In genomic region chr19:45075215-45076028, GRCh38 we compare ENCODE assay signal across 8 cellular contexts. TPM values are rescaled to one million over a fixed set of nuclear protein-coding genes. Genes with fewer than 3 reads are reported as not detected.
A peak's percentile ranks its signal among the peaks of the same experiment; 100 is the strongest.
DNase-seq lines count a peak whose midpoint lies in the region; ATAC-seq, FAIRE-seq and TF ChIP-seq lines count a peak whose summit lies in the region.

No MANE protein-coding gene starts in this region.

- H3K27ac ChIP-seq in Peyer's patch (peak overlapping the region; percentile 84 to 95 (median 90)), K562 (ENCODE audit: extremely low read depth, low read depth, low read length) (peak overlapping the region; percentile 79)

- H3K9me1 ChIP-seq in K562 (ENCODE audit: control insufficient read depth, insufficient read depth, low read length) = no peaks in the 10 kb centered on the region

- TF ChIP-seq EP300 in K562 (IDR thresholded peaks at IDR 0.05; ENCODE audit: low read length) = no peak

- intact Hi-C loops in K562 (cut with micrococcal nuclease) = no loop called here

- H3K4me2 ChIP-seq in K562 (ENCODE audit: insufficient read depth, low read length) = peak overlapping the region; percentile 74

- BruUV-seq in K562 (replicated peaks; lab: Mats Ljungman, UMichigan) = no TSS peak

- no peaks in the 10 kb centered on the region for H3K27me3 ChIP-seq in Peyer's patch
- H3K27me3 ChIP-seq in K562 (ENCODE audit: control insufficient read depth in 2 of 2, insufficient read depth in 2 of 2, low read length in 2 of 2) = no peaks in the 10 kb centered on the region
- no peaks in the 10 kb centered on the region for H3K27me3 ChIP-seq in iPS-15b (ENCODE audit: control insufficient read depth, insufficient read depth, low read length)

- no peaks in the 10 kb centered on the region for H3K9me3 ChIP-seq in Peyer's patch
- H3K9me3 ChIP-seq in K562 (replicated peaks; ENCODE audit: control insufficient read depth, insufficient read depth, low read depth, low read length) = no peaks in the 10 kb centered on the region
- no peaks in the 10 kb centered on the region for H3K9me3 ChIP-seq in iPS-15b (ENCODE audit: control insufficient read depth, insufficient read depth, low read length)

- POLR2A ChIA-PET in K562 (lab: Yijun Ruan, JAX) = interaction anchor here (0.6 to 0.9 kb wide), 4 partner anchors 17 to 105 kb away, joined by 3 to 5 read pairs (median 3); partner anchors contain the start of gene PPP1R37

- in situ Hi-C loops in K562 (cut with MboI) = no loop called here

- TF ChIP-seq CTCF in Peyer's patch (IDR thresholded peaks at IDR 0.05) = no peak
- no peak for TF ChIP-seq CTCF in K562 (IDR thresholded peaks at IDR 0.05 in 2 of 3, conservative IDR thresholded peaks at IDR 0.05 in 1 of 3; ENCODE audit: insufficient read depth in 2 of 3, low read depth in 1 of 3, low read length in 3 of 3)

- H3K9ac ChIP-seq in K562 (ENCODE audit: insufficient read depth in 1 of 2, low read depth in 2 of 2, low read length in 2 of 2) = peak overlapping the region; percentile 43 to 92
- peak overlapping the region; percentile 73 for H3K9ac ChIP-seq in iPS-15b (ENCODE audit: low read depth, low read length)

- TF ChIP-seq POLR2A in Peyer's patch (IDR thresholded peaks at IDR 0.05) = peak; percentile 50 to 64
- no peak for TF ChIP-seq POLR2A in K562 (conservative IDR thresholded peaks at IDR 0.05)

- WGBS in K562 (ENCODE audit: insufficient coverage, low coverage, missing lambda C conversion rate) = 0% methylated on average over 19 of the region's 26 CpGs

- CTCF ChIA-PET in K562 (lab: Yijun Ruan, JAX; ENCODE audit: low intra/inter-chr PET ratio) = interaction anchor here (0.7 kb wide), 1 partner anchor 297 kb away, joined by 3 read pairs; no protein-coding TSS in a partner anchor

- peaks cover 41% of the 10 kb centered on the region for H3K79me2 ChIP-seq in K562 (ENCODE audit: control insufficient read depth, insufficient read depth, low read length)

- H4K20me1 ChIP-seq in K562 (replicated peaks; ENCODE audit: control insufficient read depth, insufficient read depth, low read length) = 0 out of 2 replicates have a peak, but pooled peaks cover 3% of the 10 kb centered on the region

- H3K4me1 ChIP-seq in Peyer's patch (peaks cover 0 to 40% (median 17%) of the 10 kb centered on the region in 4 donors), K562 (replicated peaks in 1 of 2; ENCODE audit: control insufficient read depth in 2 of 2, insufficient read depth in 2 of 2, low read length in 2 of 2) (peaks cover 25 to 57% of the 10 kb centered on the region in 2 experiments), iPS-15b (ENCODE audit: control insufficient read depth, insufficient read depth, low read length) (peaks cover 20% of the 10 kb centered on the region)

- DNase-seq in EL (peak; percentile 56), Peyer's patch (peak; percentile 91 to 93 (median 92)), K562 (ENCODE audit: extremely low read depth in 1 of 4, low spot score in 3 of 4) (peak; percentile 83 to 92 (median 88)), skeletal muscle cell (ENCODE audit: low read depth) (no peak), NCI-H1092 treated with DMSO at 0.1 percent for 48 hours (lab: John Stamatoyannopoulos, UW) (no peak)

- peaks cover 0 to 21% (median 0%) of the 10 kb centered on the region in 3 donors for H3K36me3 ChIP-seq in Peyer's patch
- H3K36me3 ChIP-seq in K562 (ENCODE audit: control insufficient read depth, insufficient read depth, low read length) = peaks cover 34% of the 10 kb centered on the region; the same call in 2 of the 3 replicates
- H3K36me3 ChIP-seq in iPS-15b (ENCODE audit: control insufficient read depth, insufficient read depth, low read length) = peaks cover 20% of the 10 kb centered on the region

- peak; percentile 83 for FAIRE-seq in K562 (lab: Jason Lieb, UNC)

- H2AFZ ChIP-seq in K562 (ENCODE audit: low read depth, low read length) = peak overlapping the region; percentile 80

- TF ChIP-seq RAD21 in K562 (CRISPR knock-in tag; conservative IDR thresholded peaks at IDR 0.05 in 1 of 2, IDR thresholded peaks at IDR 0.05 in 1 of 2) = no peak

- ATAC-seq in GM19463 (IDR thresholded peaks at IDR 0.05; ENCODE audit: unreplicated experiment) (peak; percentile 60), HG03469 (IDR thresholded peaks at IDR 0.05; ENCODE audit: unreplicated experiment) (peak; percentile 31), K562 (peak; percentile 76)

- peak overlapping the region; percentile 60 to 84 (median 78) for H3K4me3 ChIP-seq in Peyer's patch
- H3K4me3 ChIP-seq in K562 = peak overlapping the region; percentile 77
- H3K4me3 ChIP-seq in iPS-15b (ENCODE audit: low read depth, low read length) = peak overlapping the region; percentile 88
- peak overlapping the region; percentile 47 for H3K4me3 ChIP-seq in skeletal muscle cell (ENCODE audit: low read depth, low read length)

RNA-seq across cellular contexts. Expression of gene ZNF296, which starts 0.9 kb away (rescaled TPM):
- 1 to 10 TPM in 3 of 4 donors, not detected in 1; 2.1 to 5.5 (median 5.4) TPM for total RNA-seq in Peyer's patch
- total RNA-seq in K562 (2011; cell fraction: chromatin; rRNA removed; ENCODE audit: low replicate concordance) = 0.25 and 1.9 TPM in 2 replicates
- total RNA-seq in K562 (2011; cell fraction: nucleolus; rRNA removed) = 2.4 and 3.5 TPM in 2 replicates
- total RNA-seq in K562 (2011; cell fraction: nucleoplasm; rRNA removed) = 0.92 and 1.3 TPM in 2 replicates
- total RNA-seq in K562 (2014; rRNA removed) = 1.5 and 2.7 TPM in 2 replicates
- 0.07 TPM in 1 of 2 replicates, not detected in the other for total RNA-seq in K562 (2014; rRNA removed; fragmentation: Illumina TruSeq; extraction: Trizol)
- 0.54 and 0.72 TPM in 2 replicates for total RNA-seq in K562 (2015; rRNA removed; fragmentation: Illumina TruSeq; extraction: Trizol)
- 8.8 and 10.3 TPM in 2 replicates for total RNA-seq in K562 (2021)
- 0.13 and 0.28 TPM in 2 replicates for polyA plus RNA-seq in K562 (2011; rRNA removed)
- 0.24 and 1.1 TPM in 2 replicates for polyA plus RNA-seq in K562 (2011; cell fraction: cytosol; rRNA removed)
- 0.52 and 1.4 TPM in 2 replicates for polyA plus RNA-seq in K562 (2011; cell fraction: nucleus; rRNA removed)
- polyA plus RNA-seq in K562 (2012) = 3.2 and 3.6 TPM in 2 replicates
- 0.39 and 2.0 TPM in 2 replicates for polyA plus RNA-seq in K562 (2014; fragmentation: Illumina TruSeq; extraction: Trizol)
- polyA plus RNA-seq in K562 (2014; fragmentation: Nextera tagmentation; extraction: Ambion mirVana) = under 1 TPM in 1 of 2 experiments, not detected in 1; 0.03 TPM
- polyA plus RNA-seq in K562 (2014; rRNA removed) = 2.0 and 2.4 TPM in 2 replicates
- 0.11 and 0.21 TPM in 2 replicates for polyA minus RNA-seq in K562 (2011; rRNA and poly(A)+ RNA removed)
- polyA minus RNA-seq in K562 (2011; cell fraction: cytosol; rRNA and poly(A)+ RNA removed) = 2.0 and 3.5 TPM in 2 replicates
- 0.94 and 1.00 TPM in 2 replicates for polyA minus RNA-seq in K562 (2011; cell fraction: nucleus; rRNA and poly(A)+ RNA removed)

RNA-seq across cellular contexts. Expression of gene GEMIN7, which starts 3.6 kb away (rescaled TPM):
- total RNA-seq in Peyer's patch = 10 to 100 TPM in 3 of 4 donors, not detected in 1; 28.7 to 34.2 (median 29.6) TPM
- 22.7 and 62.8 TPM in 2 replicates for total RNA-seq in K562 (2011; cell fraction: chromatin; rRNA removed; ENCODE audit: low replicate concordance)
- 37.2 and 43.2 TPM in 2 replicates for total RNA-seq in K562 (2011; cell fraction: nucleolus; rRNA removed)
- 26.5 and 32.7 TPM in 2 replicates for total RNA-seq in K562 (2011; cell fraction: nucleoplasm; rRNA removed)
- total RNA-seq in K562 (2014; rRNA removed) = 54.9 and 62.7 TPM in 2 replicates
- 31.3 and 33.0 TPM in 2 replicates for total RNA-seq in K562 (2014; rRNA removed; fragmentation: Illumina TruSeq; extraction: Trizol)
- 39.5 and 42.3 TPM in 2 replicates for total RNA-seq in K562 (2015; rRNA removed; fragmentation: Illumina TruSeq; extraction: Trizol)
- 60.7 and 62.6 TPM in 2 replicates for total RNA-seq in K562 (2021)
- 23.1 and 32.5 TPM in 2 replicates for polyA plus RNA-seq in K562 (2011; rRNA removed)
- 41.8 and 86.0 TPM in 2 replicates for polyA plus RNA-seq in K562 (2011; cell fraction: cytosol; rRNA removed)
- 34.9 and 43.7 TPM in 2 replicates for polyA plus RNA-seq in K562 (2011; cell fraction: nucleus; rRNA removed)
- polyA plus RNA-seq in K562 (2012) = 41.3 and 54.9 TPM in 2 replicates
- 32.6 and 50.6 TPM in 2 replicates for polyA plus RNA-seq in K562 (2014; fragmentation: Illumina TruSeq; extraction: Trizol)
- polyA plus RNA-seq in K562 (2014; fragmentation: Nextera tagmentation; extraction: Ambion mirVana) = 100 to 1,000 TPM in 1 of 2 experiments, 10 to 100 TPM in 1; 84.9 to 124 TPM
- 49.6 and 57.5 TPM in 2 replicates for polyA plus RNA-seq in K562 (2014; rRNA removed)
- polyA minus RNA-seq in K562 (2011; rRNA and poly(A)+ RNA removed) = 5.7 and 7.6 TPM in 2 replicates
- polyA minus RNA-seq in K562 (2011; cell fraction: cytosol; rRNA and poly(A)+ RNA removed) = 17.8 and 23.9 TPM in 2 replicates
- polyA minus RNA-seq in K562 (2011; cell fraction: nucleus; rRNA and poly(A)+ RNA removed) = 7.9 and 11.3 TPM in 2 replicates

RNA-seq across cellular contexts. Expression of gene PPP1R37, which starts 17.6 kb away (rescaled TPM):
- total RNA-seq in Peyer's patch (10 to 100 TPM; 41.8 to 75.1 (median 54.2) TPM), K562 (2014; rRNA removed) (20.3 and 38.6 TPM in 2 replicates), K562 (2014; rRNA removed; fragmentation: Illumina TruSeq; extraction: Trizol) (3.1 and 3.5 TPM in 2 replicates), K562 (2015; rRNA removed; fragmentation: Illumina TruSeq; extraction: Trizol) (7.9 and 8.4 TPM in 2 replicates), K562 (2021) (16.4 and 17.6 TPM in 2 replicates)
- total RNA-seq in K562 (2011; cell fraction: chromatin; rRNA removed; ENCODE audit: low replicate concordance) = 32.7 and 64.0 TPM in 2 replicates
- 49.9 and 53.4 TPM in 2 replicates for total RNA-seq in K562 (2011; cell fraction: nucleolus; rRNA removed)
- total RNA-seq in K562 (2011; cell fraction: nucleoplasm; rRNA removed) = 37.0 and 42.9 TPM in 2 replicates
- polyA plus RNA-seq in K562 (2011; rRNA removed) (7.3 and 8.0 TPM in 2 replicates), K562 (2014; fragmentation: Illumina TruSeq; extraction: Trizol) (2.7 and 5.0 TPM in 2 replicates), K562 (2014; fragmentation: Nextera tagmentation; extraction: Ambion mirVana) (under 1 TPM; 0.04 to 0.10 TPM), K562 (2014; rRNA removed) (19.9 and 22.0 TPM in 2 replicates)
- polyA plus RNA-seq in K562 (2011; cell fraction: cytosol; rRNA removed) = 7.1 and 13.5 TPM in 2 replicates
- 51.3 and 83.8 TPM in 2 replicates for polyA plus RNA-seq in K562 (2011; cell fraction: nucleus; rRNA removed)
- polyA plus RNA-seq in K562 (2012) = 18.5 and 23.4 TPM in 2 replicates
- 4.4 and 5.2 TPM in 2 replicates for polyA minus RNA-seq in K562 (2011; rRNA and poly(A)+ RNA removed)
- 4.8 and 13.3 TPM in 2 replicates for polyA minus RNA-seq in K562 (2011; cell fraction: cytosol; rRNA and poly(A)+ RNA removed)
- 14.3 and 14.8 TPM in 2 replicates for polyA minus RNA-seq in K562 (2011; cell fraction: nucleus; rRNA and poly(A)+ RNA removed)

RNA-seq across cellular contexts. Expression of gene CLASRP, which starts 36.6 kb away (rescaled TPM):
- 100 to 1,000 TPM in 3 of 4 donors, 10 to 100 TPM in 1; 94.2 to 310 (median 147) TPM for total RNA-seq in Peyer's patch
- total RNA-seq in K562 (2011; cell fraction: chromatin; rRNA removed; ENCODE audit: low replicate concordance) = 297 and 460 TPM in 2 replicates
- total RNA-seq in K562 (2011; cell fraction: nucleolus; rRNA removed) = 224 and 226 TPM in 2 replicates
- total RNA-seq in K562 (2011; cell fraction: nucleoplasm; rRNA removed) = 233 and 263 TPM in 2 replicates
- total RNA-seq in K562 (2014; rRNA removed) = 56.7 and 74.5 TPM in 2 replicates
- 31.1 and 34.6 TPM in 2 replicates for total RNA-seq in K562 (2014; rRNA removed; fragmentation: Illumina TruSeq; extraction: Trizol)
- total RNA-seq in K562 (2015; rRNA removed; fragmentation: Illumina TruSeq; extraction: Trizol) = 46.4 and 46.7 TPM in 2 replicates
- total RNA-seq in K562 (2021) = 81.6 and 86.3 TPM in 2 replicates
- 34.4 and 55.3 TPM in 2 replicates for polyA plus RNA-seq in K562 (2011; rRNA removed)
- 18.3 and 19.8 TPM in 2 replicates for polyA plus RNA-seq in K562 (2011; cell fraction: cytosol; rRNA removed)
- 277 and 310 TPM in 2 replicates for polyA plus RNA-seq in K562 (2011; cell fraction: nucleus; rRNA removed)
- 71.3 and 94.7 TPM in 2 replicates for polyA plus RNA-seq in K562 (2012)
- polyA plus RNA-seq in K562 (2014; fragmentation: Illumina TruSeq; extraction: Trizol) = 44.0 and 45.2 TPM in 2 replicates
- 1 to 10 TPM in 1 of 2 experiments, under 1 TPM in 1; 0.94 to 1.2 TPM for polyA plus RNA-seq in K562 (2014; fragmentation: Nextera tagmentation; extraction: Ambion mirVana)
- polyA plus RNA-seq in K562 (2014; rRNA removed) = 72.2 and 80.0 TPM in 2 replicates
- polyA minus RNA-seq in K562 (2011; rRNA and poly(A)+ RNA removed) = 25.8 and 29.7 TPM in 2 replicates
- 18.8 and 19.3 TPM in 2 replicates for polyA minus RNA-seq in K562 (2011; cell fraction: cytosol; rRNA and poly(A)+ RNA removed)
- polyA minus RNA-seq in K562 (2011; cell fraction: nucleus; rRNA and poly(A)+ RNA removed) = 39.9 and 51.1 TPM in 2 replicates

Comparison
In these comparisons a context has a peak if more than half of its experiments do, and no peak if none do; other contexts are left out.
1. DNase-seq: peak in EL (single experiment), Peyer's patch (3 of 3) and K562 (4 of 4); none in skeletal muscle cell (single experiment) and NCI-H1092 treated with DMSO at 0.1 percent for 48 hours (single experiment).
2. Peak in every context shown above with its lines, with median percentiles within 50 percentile points of each other: ATAC-seq and H3K4me3 ChIP-seq.